Comparison of ENCODE assay signal across 19 cellular contexts in the genomic region with DNA sequence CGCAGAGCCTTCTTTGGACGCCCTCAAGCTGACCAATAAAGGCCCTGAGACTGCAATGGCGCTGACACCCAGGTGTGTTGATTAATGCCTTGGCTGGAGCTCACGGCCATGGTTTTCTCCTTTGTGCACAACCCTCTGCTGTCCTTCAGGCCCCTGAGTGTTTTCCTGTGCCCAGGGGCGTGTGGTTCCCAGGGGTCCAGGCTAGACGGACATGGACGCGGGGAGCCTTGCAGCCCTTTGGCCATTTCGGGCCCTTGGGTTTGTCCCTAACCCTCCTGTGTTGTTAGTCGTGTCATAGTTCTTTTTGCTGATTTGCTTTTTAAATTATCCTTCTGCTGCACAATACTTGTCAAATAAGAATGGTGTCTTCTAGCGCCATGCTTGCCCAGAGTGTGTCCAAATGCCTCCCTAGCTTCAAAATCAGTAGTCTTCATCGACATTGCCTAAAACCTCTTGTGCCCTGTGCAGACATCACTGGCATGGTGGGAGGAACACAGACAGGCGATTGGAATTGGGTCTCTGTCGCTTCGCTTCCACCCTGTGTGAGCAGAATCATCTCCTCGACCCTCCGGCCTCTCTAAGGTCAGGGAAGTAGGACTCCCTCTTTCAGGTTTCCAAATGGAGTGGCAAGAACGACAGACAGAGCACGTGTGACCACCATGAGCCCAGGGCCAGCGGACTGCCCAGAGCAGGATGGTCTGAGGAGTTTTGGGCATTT. TPM values are rescaled to one million over a fixed set of nuclear protein-coding genes. Genes with fewer than 3 reads are reported as not detected.
A peak's percentile ranks its signal among the peaks of the same experiment; 100 is the strongest.
DNase-seq lines count a peak whose midpoint lies in the region; ATAC-seq, FAIRE-seq and TF ChIP-seq lines count a peak whose summit lies in the region.
"Had no signal": no experiment of that assay in that cellular context is flagged by ENCODE, and none has a peak within 500 bp of the region (broad histone marks: within the 10 kb centered on the region; RNA-seq: fewer than 3 reads in every experiment).

No MANE protein-coding gene starts in this region.

- no peak for TF ChIP-seq POLR2A in H1 (IDR thresholded peaks at IDR 0.05; ENCODE audit: control extremely low read depth in 1 of 2, low read depth in 2 of 2, low read length in 2 of 2)

- H3K23me2 ChIP-seq in H1 (ENCODE audit: low read depth, low read length): no peaks in the 10 kb centered on the region; the same call in 1 of the 2 replicates

- H3K4me1 Mint-ChIP-seq in T-helper 17 cell (peaks cover 8% of the 10 kb centered on the region), progenitor cell of endocrine pancreas (ENCODE audit: low read depth) (peaks cover 3% of the 10 kb centered on the region)
- H3K4me1 Mint-ChIP-seq in activated T-helper 2 cell treated with anti-CD3 and anti-CD28 coated beads, Interferon-gamma antibody, Interleukin-2, Interleukin-4, amounts not matched to agents 10 μg/mL and 5 μg/mL and 100 μg/mL, durations not matched to agents 14 hours and 24 hours and 36 hours (ENCODE audit: low read depth): no peaks in the 10 kb centered on the region

- H3K4me3 ChIP-seq in H1 (ENCODE audit: extremely low read depth in 1 of 4, insufficient read depth in 2 of 4, low read depth in 3 of 4, low read length in 4 of 4) (no peak overlapping the region), colonic mucosa (no peak overlapping the region)

- no peaks in the 10 kb centered on the region for H4K20me1 ChIP-seq in H1 (replicated peaks in 1 of 2; ENCODE audit: control insufficient read depth in 1 of 2, insufficient read depth in 2 of 2, low read length in 2 of 2)

- H2BK120ac ChIP-seq in H1 (replicated peaks; ENCODE audit: low read depth, low read length): no peak overlapping the region

- no peak overlapping the region for H3K9ac ChIP-seq in H1 (replicated peaks in 1 of 4; ENCODE audit: extremely low read depth in 1 of 4, low read depth in 3 of 4, low read length in 3 of 4)
- H3K9ac ChIP-seq in colonic mucosa (ENCODE audit: low read depth in 2 of 2, low read length in 2 of 2): no peak overlapping the region

- peak; percentile 33 for DNase-seq in activated CD8-positive, alpha-beta memory T cell treated with anti-CD3 and anti-CD28 coated beads for 24 hours
- no peak for DNase-seq in activated CD8-positive, alpha-beta memory T cell treated with anti-CD3 and anti-CD28 coated beads, Interleukin-2, amount 50 U/mL, for 48 hours
- DNase-seq in T-helper 17 cell (no peak), H1 (ENCODE audit: low read depth in 1 of 2, low spot score in 2 of 2) (no peak), progenitor cell of endocrine pancreas (ENCODE audit: low spot score, unreplicated experiment) (no peak), NCI-H187 (lab: John Stamatoyannopoulos, UW) (no peak), colonic mucosa (no peak)
- DNase-seq in activated T-helper 2 cell treated with anti-CD3 and anti-CD28 coated beads, Interferon-gamma antibody, Interleukin-2, Interleukin-4, amounts not matched to agents 10 μg/mL and 5 μg/mL and 100 μg/mL, durations not matched to agents 14 hours and 24 hours and 36 hours (ENCODE audit: low spot score): no peak
- DNase-seq: 8988T, COR-L47, NCI-H1105 treated with DMSO at 0.1 percent for 48 hours, NCI-H1694 treated with DMSO at 0.1 percent for 48 hours, NCI-H2227 treated with DMSO at 0.1 percent for 48 hours, NCI-H510A treated with DMSO at 0.1 percent for 48 hours, NCI-H774, OCI-M1 had no signal

- H3K23ac ChIP-seq in H1 (ENCODE audit: insufficient read length): no peak overlapping the region

- no peak overlapping the region for H3K4ac ChIP-seq in H1 (replicated peaks; ENCODE audit: insufficient read length, low read depth, low read length)

- H3K9me3 Mint-ChIP-seq in progenitor cell of endocrine pancreas (ENCODE audit: low read depth): peaks cover 21% of the 10 kb centered on the region
- H3K9me3 Mint-ChIP-seq in activated T-helper 2 cell treated with anti-CD3 and anti-CD28 coated beads, Interferon-gamma antibody, Interleukin-2, Interleukin-4, amounts not matched to agents 10 μg/mL and 5 μg/mL and 100 μg/mL, durations not matched to agents 14 hours and 24 hours and 36 hours: peaks cover 29% of the 10 kb centered on the region

- H3K14ac ChIP-seq in H1 (ENCODE audit: insufficient read length): no peak overlapping the region

- H2BK5ac ChIP-seq in H1 (ENCODE audit: low read depth, low read length): no peak overlapping the region

- TF ChIP-seq EP300 in H1 (IDR thresholded peaks at IDR 0.05; ENCODE audit: borderline replicate concordance in 1 of 2, low read depth in 2 of 2, low read length in 2 of 2): no peak

- WGBS in H1 (ENCODE audit: extremely low coverage in 1 of 2, insufficient coverage in 1 of 2, insufficient read length in 1 of 2, insufficient replicate concordance in 2 of 2, low coverage in 1 of 2, low lambda C conversion rate in 2 of 2, missing lambda C conversion rate in 1 of 2), 2 experiments: 91% methylated on average over 20 of the region's 20 CpGs; no CpG with 5 or more reads in 1 of the 2 experiments

- H3K79me2 ChIP-seq in H1 (ENCODE audit: control insufficient read depth in 1 of 2, insufficient read depth in 2 of 2, low read length in 2 of 2): no peaks in the 10 kb centered on the region

- H3K4me1 ChIP-seq in H1 (replicated peaks in 1 of 4; ENCODE audit: control insufficient read depth in 3 of 4, insufficient read depth in 4 of 4, low read length in 3 of 4) (peaks cover 0 to 8% (median 0%) of the 10 kb centered on the region in 4 experiments; a peak in 1 of 7 replicates), colonic mucosa (no peaks in the 10 kb centered on the region)

- peak overlapping the region; percentile 79 for H3K27ac Mint-ChIP-seq in T-helper 17 cell
- peak overlapping the region; percentile 19 for H3K27ac Mint-ChIP-seq in progenitor cell of endocrine pancreas
- no peak overlapping the region for H3K27ac Mint-ChIP-seq in activated T-helper 2 cell treated with anti-CD3 and anti-CD28 coated beads, Interferon-gamma antibody, Interleukin-2, Interleukin-4, amounts not matched to agents 10 μg/mL and 5 μg/mL and 100 μg/mL, durations not matched to agents 14 hours and 24 hours and 36 hours

- H2BK20ac ChIP-seq in H1 (ENCODE audit: low read length): peak overlapping the region; percentile 48; the same call in 1 of the 2 replicates

- no peak overlapping the region for H2BK15ac ChIP-seq in H1 (ENCODE audit: low read length)

- peaks cover 2% of the 10 kb centered on the region for H3K36me3 Mint-ChIP-seq in T-helper 17 cell (ENCODE audit: low read depth)
- no peaks in the 10 kb centered on the region for H3K36me3 Mint-ChIP-seq in progenitor cell of endocrine pancreas (ENCODE audit: insufficient read depth)
- no peaks in the 10 kb centered on the region for H3K36me3 Mint-ChIP-seq in activated T-helper 2 cell treated with anti-CD3 and anti-CD28 coated beads, Interferon-gamma antibody, Interleukin-2, Interleukin-4, amounts not matched to agents 10 μg/mL and 5 μg/mL and 100 μg/mL, durations not matched to agents 14 hours and 24 hours and 36 hours (ENCODE audit: low read depth)

- no peak overlapping the region for H3K18ac ChIP-seq in H1 (ENCODE audit: extremely low read depth, low read length)

- no peak for ATAC-seq in T-helper 17 cell

- H3K27me3 Mint-ChIP-seq in T-helper 17 cell: peaks cover 30% of the 10 kb centered on the region
- H3K27me3 Mint-ChIP-seq in progenitor cell of endocrine pancreas: no peaks in the 10 kb centered on the region
- H3K27me3 Mint-ChIP-seq in activated T-helper 2 cell treated with anti-CD3 and anti-CD28 coated beads, Interferon-gamma antibody, Interleukin-2, Interleukin-4, amounts not matched to agents 10 μg/mL and 5 μg/mL and 100 μg/mL, durations not matched to agents 14 hours and 24 hours and 36 hours (ENCODE audit: low read depth): peaks cover under 1% of the 10 kb centered on the region

- H3K79me1 ChIP-seq in H1 (ENCODE audit: low read depth, low read length): no peaks in the 10 kb centered on the region

- FAIRE-seq in H1 (lab: Jason Lieb, UNC): no peak
- FAIRE-seq: G401.6 had no signal

- no peak for TF ChIP-seq CTCF in H1 (IDR thresholded peaks at IDR 0.05; ENCODE audit: control extremely low read depth in 1 of 3, insufficient read depth in 1 of 3, low read depth in 1 of 3, low read length in 3 of 3)
- TF ChIP-seq CTCF in progenitor cell of endocrine pancreas (IDR thresholded peaks at IDR 0.05; ENCODE audit: unreplicated experiment): no peak
- TF ChIP-seq CTCF in colonic mucosa (IDR thresholded peaks at IDR 0.05): no peak

- no peak overlapping the region for H2BK12ac ChIP-seq in H1 (ENCODE audit: low read depth, low read length)

- H2AFZ ChIP-seq in H1 (ENCODE audit: low read length): no peak overlapping the region

- H4K5ac ChIP-seq in H1 (ENCODE audit: insufficient read length, low read depth, low read length): no peak overlapping the region

- H3K27ac ChIP-seq in H1 (ENCODE audit: low read depth, low read length) (no peak overlapping the region), colonic mucosa (no peak overlapping the region)

- H3K36me3 ChIP-seq in H1 (ENCODE audit: control insufficient read depth in 2 of 4, insufficient read depth in 4 of 4, low read length in 3 of 4) (no peaks in the 10 kb centered on the region), colonic mucosa (no peaks in the 10 kb centered on the region)

- H2AK5ac ChIP-seq in H1 (ENCODE audit: low read depth, low read length): no peak overlapping the region

- H3K4me3 Mint-ChIP-seq in T-helper 17 cell (peak overlapping the region; percentile 34), progenitor cell of endocrine pancreas (ENCODE audit: low read depth) (no peak overlapping the region)
- no peak overlapping the region for H3K4me3 Mint-ChIP-seq in activated T-helper 2 cell treated with anti-CD3 and anti-CD28 coated beads, Interferon-gamma antibody, Interleukin-2, Interleukin-4, amounts not matched to agents 10 μg/mL and 5 μg/mL and 100 μg/mL, durations not matched to agents 14 hours and 24 hours and 36 hours (ENCODE audit: low read depth)

- H4K8ac ChIP-seq in H1 (ENCODE audit: extremely low read depth, insufficient read depth, low read length): no peak overlapping the region

- H3K9me3 ChIP-seq in T-helper 17 cell (ENCODE audit: control insufficient read depth, low read length, poor library complexity, severe bottlenecking): no peaks in the 10 kb centered on the region
- peaks cover 13% of the 10 kb centered on the region in 2 experiments; a peak in 3 of 4 replicates for H3K9me3 ChIP-seq in H1 (ENCODE audit: insufficient read depth in 2 of 2, low read depth in 1 of 2, low read length in 1 of 2)
- no peaks in the 10 kb centered on the region for H3K9me3 ChIP-seq in colonic mucosa

- intact Hi-C loops in colonic mucosa (cut with DNase I): no loop called here
- intact Hi-C loops in activated T-helper 2 cell treated with anti-CD3 and anti-CD28 coated beads, Interferon-gamma antibody, Interleukin-2, Interleukin-4, amounts not matched to agents 10 μg/mL and 5 μg/mL and 100 μg/mL, durations not matched to agents 14 hours and 24 hours and 36 hours (cut with micrococcal nuclease): no loop called here

- H4K91ac ChIP-seq in H1 (replicated peaks; ENCODE audit: insufficient read length, low read length): no peak overlapping the region

- H3K56ac ChIP-seq in H1 (replicated peaks; ENCODE audit: insufficient read length, low read depth, low read length): no peak overlapping the region

- H3K4me2 ChIP-seq in H1 (ENCODE audit: insufficient read depth in 1 of 2, low read depth in 2 of 2, low read length in 2 of 2): no peak overlapping the region

- H3K27me3 ChIP-seq in H1 (replicated peaks in 1 of 4; ENCODE audit: control insufficient read depth in 3 of 4, extremely low read depth in 1 of 4, insufficient read depth in 3 of 4, low read length in 3 of 4) (no peaks in the 10 kb centered on the region; a peak in 1 of 7 replicates), colonic mucosa (no peaks in the 10 kb centered on the region)

- TF ChIP-seq RAD21 in H1 (IDR thresholded peaks at IDR 0.05 in 1 of 2, conservative IDR thresholded peaks at IDR 0.05 in 1 of 2; ENCODE audit: low read depth in 2 of 2, low read length in 2 of 2): no peak

- CTCF ChIA-PET in H1 (lab: Charles Lee; ENCODE audit: partially characterized antibody): interaction anchor here (0.8 to 1.4 kb wide), 6 partner anchors 8 to 231 kb away, joined by 3 to 6 read pairs (median 4); no protein-coding TSS in a partner anchor

- POLR2A ChIA-PET in H1 (lab: Charles Lee; ENCODE audit: partially characterized antibody): interaction anchor here (0.6 to 0.9 kb wide), 2 partner anchors 15 to 448 kb away, joined by 3 read pairs; no protein-coding TSS in a partner anchor

RNA-seq across cellular contexts. Expression of a gene that starts 1.9 kb away (rescaled TPM):
- total RNA-seq in T-helper 17 cell (not detected), progenitor cell of endocrine pancreas (not detected in 2 replicates), colonic mucosa (not detected)
- total RNA-seq in H1 (2021; fragmentation: NEBNext Ultra II Directional; extraction: Animal tissue kit (Norgen Biotek cat#: 25700)): not detected in 2 replicates
- not detected in 2 replicates for polyA plus RNA-seq in H1 (2011; rRNA removed)
- polyA plus RNA-seq in H1 (2011; cell fraction: cytosol; rRNA removed): not detected
- 0.09 TPM for polyA plus RNA-seq in H1 (2011; cell fraction: nucleus; rRNA removed)
- polyA plus RNA-seq in H1 (2012, experiment 1 of 2): not detected in 4 replicates
- polyA plus RNA-seq in H1 (2012, experiment 2 of 2): not detected
- polyA plus RNA-seq in H1 (2013, experiment 1 of 2): not detected
- polyA plus RNA-seq in H1 (2013, experiment 2 of 2): not detected
- not detected in 2 replicates for polyA minus RNA-seq in H1 (2011; rRNA and poly(A)+ RNA removed)
- not detected for polyA minus RNA-seq in H1 (2011; cell fraction: cytosol; rRNA and poly(A)+ RNA removed)
- not detected for polyA minus RNA-seq in H1 (2011; cell fraction: nucleus; rRNA and poly(A)+ RNA removed)
- total RNA-seq in activated T-helper 2 cell treated with anti-CD3 and anti-CD28 coated beads, Interferon-gamma antibody, Interleukin-2, Interleukin-4, amounts not matched to agents 10 μg/mL and 5 μg/mL and 100 μg/mL, durations not matched to agents 14 hours and 24 hours and 36 hours: not detected in 2 replicates
- total RNA-seq: LHCN-M2 had no signal
- polyA plus RNA-seq: AG04450 had no signal

RNA-seq across cellular contexts. Expression of a gene that starts 4.9 kb away (rescaled TPM):
- not detected for total RNA-seq in T-helper 17 cell
- total RNA-seq in H1 (2021; fragmentation: NEBNext Ultra II Directional; extraction: Animal tissue kit (Norgen Biotek cat#: 25700)): not detected in 2 replicates
- polyA plus RNA-seq in H1 (2011; rRNA removed): 0.08 and 0.09 TPM in 2 replicates
- polyA plus RNA-seq in H1 (2011; cell fraction: cytosol; rRNA removed): not detected
- polyA plus RNA-seq in H1 (2011; cell fraction: nucleus; rRNA removed): not detected
- not detected in 4 replicates for polyA plus RNA-seq in H1 (2012, experiment 1 of 2)
- not detected for polyA plus RNA-seq in H1 (2012, experiment 2 of 2)
- not detected for polyA plus RNA-seq in H1 (2013, experiment 1 of 2)
- not detected for polyA plus RNA-seq in H1 (2013, experiment 2 of 2)
- 0.15 and 0.22 TPM in 2 replicates for polyA minus RNA-seq in H1 (2011; rRNA and poly(A)+ RNA removed)
- polyA minus RNA-seq in H1 (2011; cell fraction: cytosol; rRNA and poly(A)+ RNA removed): not detected
- not detected for polyA minus RNA-seq in H1 (2011; cell fraction: nucleus; rRNA and poly(A)+ RNA removed)
- total RNA-seq in progenitor cell of endocrine pancreas: not detected in 2 replicates
- not detected for total RNA-seq in colonic mucosa
- not detected in 2 replicates for total RNA-seq in activated T-helper 2 cell treated with anti-CD3 and anti-CD28 coated beads, Interferon-gamma antibody, Interleukin-2, Interleukin-4, amounts not matched to agents 10 μg/mL and 5 μg/mL and 100 μg/mL, durations not matched to agents 14 hours and 24 hours and 36 hours
- total RNA-seq: LHCN-M2 had no signal
- polyA plus RNA-seq: AG04450 had no signal

RNA-seq across cellular contexts. Expression of a gene that starts 16.8 kb away (rescaled TPM):
- total RNA-seq in T-helper 17 cell (not detected), progenitor cell of endocrine pancreas (not detected in 2 replicates), colonic mucosa (not detected)
- not detected in 2 replicates for total RNA-seq in H1 (2021; fragmentation: NEBNext Ultra II Directional; extraction: Animal tissue kit (Norgen Biotek cat#: 25700))
- 0.12 and 0.33 TPM in 2 replicates for polyA plus RNA-seq in H1 (2011; rRNA removed)
- not detected for polyA plus RNA-seq in H1 (2011; cell fraction: cytosol; rRNA removed)
- polyA plus RNA-seq in H1 (2011; cell fraction: nucleus; rRNA removed): 0.26 TPM
- polyA plus RNA-seq in H1 (2012, experiment 1 of 2): 0.15 TPM in 1 of 4 replicates, not detected in the others
- polyA plus RNA-seq in H1 (2012, experiment 2 of 2): not detected
- not detected for polyA plus RNA-seq in H1 (2013, experiment 1 of 2)
- 0.06 TPM for polyA plus RNA-seq in H1 (2013, experiment 2 of 2)
- 0.47 and 0.78 TPM in 2 replicates for polyA minus RNA-seq in H1 (2011; rRNA and poly(A)+ RNA removed)
- not detected for polyA minus RNA-seq in H1 (2011; cell fraction: cytosol; rRNA and poly(A)+ RNA removed)
- polyA minus RNA-seq in H1 (2011; cell fraction: nucleus; rRNA and poly(A)+ RNA removed): 1.2 TPM
- total RNA-seq in activated T-helper 2 cell treated with anti-CD3 and anti-CD28 coated beads, Interferon-gamma antibody, Interleukin-2, Interleukin-4, amounts not matched to agents 10 μg/mL and 5 μg/mL and 100 μg/mL, durations not matched to agents 14 hours and 24 hours and 36 hours: not detected in 2 replicates
- total RNA-seq: LHCN-M2 had no signal
- polyA plus RNA-seq: AG04450 had no signal

RNA-seq across cellular contexts. Expression of a gene that starts 16.9 kb away (rescaled TPM):
- total RNA-seq in T-helper 17 cell: not detected
- total RNA-seq in H1 (2021; fragmentation: NEBNext Ultra II Directional; extraction: Animal tissue kit (Norgen Biotek cat#: 25700)): not detected in 2 replicates
- polyA plus RNA-seq in H1 (2011; rRNA removed): 0.16 TPM in 1 of 2 replicates, not detected in the other
- not detected for polyA plus RNA-seq in H1 (2011; cell fraction: cytosol; rRNA removed)
- 0.20 TPM for polyA plus RNA-seq in H1 (2011; cell fraction: nucleus; rRNA removed)
- polyA plus RNA-seq in H1 (2012, experiment 1 of 2): not detected in 4 replicates
- polyA plus RNA-seq in H1 (2012, experiment 2 of 2): not detected
- not detected for polyA plus RNA-seq in H1 (2013, experiment 1 of 2)
- not detected for polyA plus RNA-seq in H1 (2013, experiment 2 of 2)
- 0.19 TPM in 1 of 2 replicates, not detected in the other for polyA minus RNA-seq in H1 (2011; rRNA and poly(A)+ RNA removed)
- polyA minus RNA-seq in H1 (2011; cell fraction: cytosol; rRNA and poly(A)+ RNA removed): not detected
- polyA minus RNA-seq in H1 (2011; cell fraction: nucleus; rRNA and poly(A)+ RNA removed): 1.9 TPM
- not detected in 2 replicates for total RNA-seq in progenitor cell of endocrine pancreas
- total RNA-seq in colonic mucosa: not detected
- not detected in 2 replicates for total RNA-seq in activated T-helper 2 cell treated with anti-CD3 and anti-CD28 coated beads, Interferon-gamma antibody, Interleukin-2, Interleukin-4, amounts not matched to agents 10 μg/mL and 5 μg/mL and 100 μg/mL, durations not matched to agents 14 hours and 24 hours and 36 hours
- total RNA-seq: LHCN-M2 had no signal
- polyA plus RNA-seq: AG04450 had no signal

RNA-seq across cellular contexts. Expression of a gene that starts 24.2 kb away (rescaled TPM):
- total RNA-seq in T-helper 17 cell (not detected), progenitor cell of endocrine pancreas (not detected in 2 replicates), colonic mucosa (not detected)
- not detected in 2 replicates for total RNA-seq in H1 (2021; fragmentation: NEBNext Ultra II Directional; extraction: Animal tissue kit (Norgen Biotek cat#: 25700))
- polyA plus RNA-seq in H1 (2011; rRNA removed): 0.06 and 0.11 TPM in 2 replicates
- not detected for polyA plus RNA-seq in H1 (2011; cell fraction: cytosol; rRNA removed)
- 0.13 TPM for polyA plus RNA-seq in H1 (2011; cell fraction: nucleus; rRNA removed)
- polyA plus RNA-seq in H1 (2012, experiment 1 of 2): 0.16 TPM in 1 of 4 replicates, not detected in the others
- not detected for polyA plus RNA-seq in H1 (2012, experiment 2 of 2)
- not detected for polyA plus RNA-seq in H1 (2013, experiment 1 of 2)
- not detected for polyA plus RNA-seq in H1 (2013, experiment 2 of 2)
- 0.38 and 0.51 TPM in 2 replicates for polyA minus RNA-seq in H1 (2011; rRNA and poly(A)+ RNA removed)
- polyA minus RNA-seq in H1 (2011; cell fraction: cytosol; rRNA and poly(A)+ RNA removed): not detected
- polyA minus RNA-seq in H1 (2011; cell fraction: nucleus; rRNA and poly(A)+ RNA removed): not detected
- not detected in 2 replicates for total RNA-seq in activated T-helper 2 cell treated with anti-CD3 and anti-CD28 coated beads, Interferon-gamma antibody, Interleukin-2, Interleukin-4, amounts not matched to agents 10 μg/mL and 5 μg/mL and 100 μg/mL, durations not matched to agents 14 hours and 24 hours and 36 hours
- total RNA-seq: LHCN-M2 had no signal
- polyA plus RNA-seq: AG04450 had no signal
